In genomic region chr5:132812123-132812948, GRCh38 we compare ENCODE assay signal across 8 cellular contexts. TPM values are rescaled to one million over a fixed set of nuclear protein-coding genes. Genes with fewer than 3 reads are reported as not detected.
DNase-seq lines count a peak whose midpoint lies in the region; ATAC-seq lines count a peak whose summit lies in the region.

No MANE protein-coding gene starts in this region.

- no peaks in the 10 kb centered on the region for H3K9me3 Mint-ChIP-seq in activated T-cell treated with anti-CD3 and anti-CD28 coated beads, Interleukin-2, amount 50 U/mL, for 24 hours
- no peaks in the 10 kb centered on the region for H3K9me3 Mint-ChIP-seq in stimulated activated memory B cell treated with anti-CD40 and anti-IgM and Interleukin-4, amounts not matched to agents 10 μg/mL and 1 μg/mL and 100 μg/mL, for 72 hours

- H3K4me3 Mint-ChIP-seq in activated T-cell treated with anti-CD3 and anti-CD28 coated beads, Interleukin-2, amount 50 U/mL, for 24 hours: peak overlapping the region; percentile 67
- H3K4me3 Mint-ChIP-seq in stimulated activated memory B cell treated with anti-CD40 and anti-IgM and Interleukin-4, amounts not matched to agents 10 μg/mL and 1 μg/mL and 100 μg/mL, for 72 hours: peak overlapping the region; percentile 48

- no peak for ATAC-seq in stimulated activated memory B cell treated with anti-CD40 and anti-IgM and Interleukin-4, amounts not matched to agents 10 μg/mL and 1 μg/mL and 100 μg/mL, for 72 hours
- no peak for ATAC-seq in GM21390 (IDR thresholded peaks at IDR 0.05; ENCODE audit: unreplicated experiment)
- no peak for ATAC-seq in HG03439 (IDR thresholded peaks at IDR 0.05; ENCODE audit: unreplicated experiment)
- no peak for ATAC-seq in GM21619 (IDR thresholded peaks at IDR 0.05; ENCODE audit: unreplicated experiment)

- H3K27ac Mint-ChIP-seq in activated T-cell treated with anti-CD3 and anti-CD28 coated beads, Interleukin-2, amount 50 U/mL, for 24 hours: no peak overlapping the region
- H3K27ac Mint-ChIP-seq in stimulated activated memory B cell treated with anti-CD40 and anti-IgM and Interleukin-4, amounts not matched to agents 10 μg/mL and 1 μg/mL and 100 μg/mL, for 72 hours: no peak overlapping the region

- DNase-seq in activated T-cell treated with anti-CD3 and anti-CD28 coated beads, Interleukin-2, amount 50 U/mL, for 24 hours: no peak
- no peak for DNase-seq in activated T-cell treated with anti-CD3 and anti-CD28 coated beads for 4 hours
- peak; percentile 94 for DNase-seq in NCI-H524 treated with DMSO at 0.1 percent for 48 hours (lab: John Stamatoyannopoulos, UW)
- peak; percentile 53 for DNase-seq in cerebellum (ENCODE audit: low spot score)

- H3K4me1 Mint-ChIP-seq in activated T-cell treated with anti-CD3 and anti-CD28 coated beads, Interleukin-2, amount 50 U/mL, for 24 hours (ENCODE audit: low read depth): peaks cover 7% of the 10 kb centered on the region
- H3K4me1 Mint-ChIP-seq in stimulated activated memory B cell treated with anti-CD40 and anti-IgM and Interleukin-4, amounts not matched to agents 10 μg/mL and 1 μg/mL and 100 μg/mL, for 72 hours: peaks cover 12% of the 10 kb centered on the region

- H3K27me3 Mint-ChIP-seq in activated T-cell treated with anti-CD3 and anti-CD28 coated beads, Interleukin-2, amount 50 U/mL, for 24 hours: peaks cover 58% of the 10 kb centered on the region
- H3K27me3 Mint-ChIP-seq in stimulated activated memory B cell treated with anti-CD40 and anti-IgM and Interleukin-4, amounts not matched to agents 10 μg/mL and 1 μg/mL and 100 μg/mL, for 72 hours: peaks cover 40% of the 10 kb centered on the region

- H3K36me3 Mint-ChIP-seq in activated T-cell treated with anti-CD3 and anti-CD28 coated beads, Interleukin-2, amount 50 U/mL, for 24 hours (ENCODE audit: low read depth): no peaks in the 10 kb centered on the region
- H3K36me3 Mint-ChIP-seq in stimulated activated memory B cell treated with anti-CD40 and anti-IgM and Interleukin-4, amounts not matched to agents 10 μg/mL and 1 μg/mL and 100 μg/mL, for 72 hours: no peaks in the 10 kb centered on the region

RNA-seq across cellular contexts. Expression of gene SOWAHA, which starts 0.8 kb away (rescaled TPM):
- total RNA-seq in cerebellum: 4.9 TPM

RNA-seq across cellular contexts. Expression of gene SHROOM1, which starts 18.1 kb away (rescaled TPM):
- 2.4 TPM for total RNA-seq in cerebellum

RNA-seq across cellular contexts. Expression of gene SEPTIN8, which starts 35.3 kb away (rescaled TPM):
- 28.7 TPM for total RNA-seq in cerebellum

RNA-seq across cellular contexts. Expression of gene GDF9, which starts 53.9 kb away (rescaled TPM):
- 0.54 TPM for total RNA-seq in cerebellum

RNA-seq across cellular contexts. Expression of gene UQCRQ, which starts 54.1 kb away (rescaled TPM):
- 61.5 TPM for total RNA-seq in cerebellum

Comparison
In these comparisons a context has a peak if more than half of its experiments do, and no peak if none do; other contexts are left out.
1. DNase-seq: peak in NCI-H524 treated with DMSO at 0.1 percent for 48 hours (single experiment) and cerebellum (single experiment); none in activated T-cell treated with anti-CD3 and anti-CD28 coated beads, Interleukin-2, amount 50 U/mL, for 24 hours (single experiment) and activated T-cell treated with anti-CD3 and anti-CD28 coated beads for 4 hours (single experiment).